Comparison of ENCODE assay signal across 8 cellular contexts in the genomic region with DNA sequence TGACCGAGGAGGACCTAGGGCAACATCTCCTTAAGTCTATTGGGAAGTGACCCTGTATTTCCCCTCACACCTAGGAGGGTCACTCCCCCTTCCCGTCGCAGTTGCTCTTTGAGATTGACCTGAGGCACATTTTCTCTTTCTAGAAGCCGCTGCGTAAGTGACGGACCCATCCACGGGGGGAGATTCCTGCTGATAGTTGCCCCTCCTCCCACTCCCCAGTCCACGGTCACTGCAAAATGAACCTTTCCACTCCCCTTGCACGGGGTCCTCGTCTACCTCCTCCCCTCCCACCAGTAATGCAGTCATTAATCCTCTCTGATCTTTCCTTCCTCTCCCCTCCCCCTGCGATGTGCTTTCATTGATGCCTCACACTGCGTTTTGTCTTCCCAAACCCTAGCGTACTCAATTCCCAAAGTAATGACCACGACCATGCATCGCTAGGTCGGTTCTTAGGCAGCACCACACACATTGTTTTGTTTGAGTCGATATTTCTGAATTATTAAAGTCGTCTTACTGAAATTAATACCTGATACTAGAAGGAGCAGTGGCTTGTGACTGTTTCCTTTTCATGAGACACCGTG. TPM values are rescaled to one million over a fixed set of nuclear protein-coding genes. Genes with fewer than 3 reads are reported as not detected.
A peak's percentile ranks its signal among the peaks of the same experiment; 100 is the strongest.
DNase-seq lines count a peak whose midpoint lies in the region; ATAC-seq and TF ChIP-seq lines count a peak whose summit lies in the region.

No MANE protein-coding gene starts in this region.

- H3K9me3 ChIP-seq in Peyer's patch: no peaks in the 10 kb centered on the region

- no peak for TF ChIP-seq POLR2A in Peyer's patch (IDR thresholded peaks at IDR 0.05)

- TF ChIP-seq CTCF in GM20000 (IDR thresholded peaks at IDR 0.05; ENCODE audit: extremely low read depth, missing control alignments) (no peak), Peyer's patch (IDR thresholded peaks at IDR 0.05) (no peak), retinal pigment epithelial cell (conservative IDR thresholded peaks at IDR 0.05; ENCODE audit: low read depth, low read length) (no peak)

- ATAC-seq in HG03571 (IDR thresholded peaks at IDR 0.05; ENCODE audit: unreplicated experiment): peak; percentile 12

- peaks cover 0 to 23% (median 4%) of the 10 kb centered on the region in 4 donors for H3K4me1 ChIP-seq in Peyer's patch

- H3K4me3 ChIP-seq in Peyer's patch (peak overlapping the region; percentile 75 to 95 (median 92)), retinal pigment epithelial cell (ENCODE audit: low read length) (peak overlapping the region; percentile 96)

- H3K36me3 ChIP-seq in Peyer's patch: no peaks in the 10 kb centered on the region

- DNase-seq in DMS53 (lab: John Stamatoyannopoulos, UW) (peak; percentile 88), GM20000 (ENCODE audit: low spot score) (peak; percentile 43), Peyer's patch (peak; percentile 52 to 67 (median 66)), astrocyte of the hippocampus (ENCODE audit: low read depth, low spot score) (peak; percentile 67), hippocampal formation (lab: John Stamatoyannopoulos, UW) (peak; percentile 20 to 43), retinal pigment epithelial cell (ENCODE audit: low read depth) (peak; percentile 31), GM19240 (ENCODE audit: insufficient read length, low spot score) (no peak)

- no peaks in the 10 kb centered on the region for H3K27me3 ChIP-seq in Peyer's patch

- H3K27ac ChIP-seq in Peyer's patch: peak overlapping the region; percentile 96 to 99 (median 98)

RNA-seq across cellular contexts. Expression of a gene that starts 0.8 kb away (rescaled TPM):
- total RNA-seq in Peyer's patch: 10 to 100 TPM; 48.5 to 73.3 (median 58.4) TPM
